22 cellular contexts compared by ENCODE assay signal in the genomic region with DNA sequence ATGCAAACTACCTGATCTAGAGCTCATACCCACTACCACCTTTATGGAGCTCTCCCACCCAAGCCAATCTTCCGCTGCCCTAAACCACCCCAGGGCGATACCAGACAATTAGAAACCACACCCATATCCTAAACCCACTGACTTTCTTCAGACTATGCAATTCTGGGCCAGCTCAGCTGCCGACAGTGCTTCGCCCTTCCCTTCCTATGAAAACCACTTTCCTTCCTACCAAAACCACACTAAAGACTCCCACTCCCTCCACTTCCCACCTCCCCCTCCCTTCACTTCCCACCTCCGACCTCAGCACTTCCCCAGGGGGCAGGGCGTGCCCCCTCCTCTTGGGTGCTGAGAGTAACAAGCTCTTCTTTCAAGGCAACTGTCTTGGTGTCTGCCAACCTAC. TPM values are rescaled to one million over a fixed set of nuclear protein-coding genes. Genes with fewer than 3 reads are reported as not detected.
A peak's percentile ranks its signal among the peaks of the same experiment; 100 is the strongest.
DNase-seq lines count a peak whose midpoint lies in the region; ATAC-seq and TF ChIP-seq lines count a peak whose summit lies in the region.
"Had no signal": no experiment of that assay in that cellular context is flagged by ENCODE, and none has a peak within 500 bp of the region (broad histone marks: within the 10 kb centered on the region; RNA-seq: fewer than 3 reads in every experiment).

No MANE protein-coding gene starts in this region.

- peak overlapping the region; percentile 72 for H3K27ac Mint-ChIP-seq in activated CD4-positive, alpha-beta memory T cell treated with anti-CD3 and anti-CD28 coated beads, Interleukin-2, amount 10 ng/mL, durations not matched to agents 7 days and 5 days
- H3K27ac Mint-ChIP-seq in activated CD4-positive, alpha-beta memory T cell treated with anti-CD3 and anti-CD28 coated beads for 36 hours, result no peak overlapping the region
- H3K27ac Mint-ChIP-seq in naive thymus-derived CD8-positive, alpha-beta T cell, result peak overlapping the region in 1 of 10 donors; percentile 23

- H3K27me3 ChIP-seq in DND-41 (ENCODE audit: insufficient read depth, low read length, poor library complexity) (no peaks in the 10 kb centered on the region), foreskin keratinocyte (no peaks in the 10 kb centered on the region), Karpas-422 (ENCODE audit: low read length) (no peaks in the 10 kb centered on the region)
- H3K27me3 ChIP-seq: ascending aorta, right atrium auricular region had no signal

- H3K9me3 Mint-ChIP-seq in activated CD4-positive, alpha-beta memory T cell treated with anti-CD3 and anti-CD28 coated beads, Interleukin-2, amount 10 ng/mL, durations not matched to agents 7 days and 5 days, result no peaks in the 10 kb centered on the region
- no peaks in the 10 kb centered on the region for H3K9me3 Mint-ChIP-seq in activated CD4-positive, alpha-beta memory T cell treated with anti-CD3 and anti-CD28 coated beads for 36 hours
- no peaks in the 10 kb centered on the region for H3K9me3 Mint-ChIP-seq in naive thymus-derived CD8-positive, alpha-beta T cell

- H3K27ac ChIP-seq in DND-41 (ENCODE audit: low read length) (no peak overlapping the region), foreskin keratinocyte (no peak overlapping the region), Karpas-422 (ENCODE audit: low read length) (no peak overlapping the region)
- H3K27ac ChIP-seq: A549, ascending aorta, gastrocnemius medialis, right atrium auricular region had no signal

- intact Hi-C loops in activated CD4-positive, alpha-beta memory T cell treated with anti-CD3 and anti-CD28 coated beads for 36 hours (cut with micrococcal nuclease), result no loop called here

- peaks cover 38% of the 10 kb centered on the region for H3K4me1 ChIP-seq in DND-41 (ENCODE audit: insufficient read depth, low read length)
- no peaks in the 10 kb centered on the region for H3K4me1 ChIP-seq in foreskin keratinocyte
- no peaks in the 10 kb centered on the region for H3K4me1 ChIP-seq in Karpas-422 (ENCODE audit: low read length)
- H3K4me1 ChIP-seq: A549, right atrium auricular region had no signal

- no peak overlapping the region for H2AFZ ChIP-seq in DND-41 (ENCODE audit: low read depth, low read length)
- no peak overlapping the region for H2AFZ ChIP-seq in Karpas-422 (ENCODE audit: low read length)

- peak overlapping the region; percentile 50 for H3K4me3 Mint-ChIP-seq in activated CD4-positive, alpha-beta memory T cell treated with anti-CD3 and anti-CD28 coated beads, Interleukin-2, amount 10 ng/mL, durations not matched to agents 7 days and 5 days
- H3K4me3 Mint-ChIP-seq in activated CD4-positive, alpha-beta memory T cell treated with anti-CD3 and anti-CD28 coated beads for 36 hours, result no peak overlapping the region
- peak overlapping the region in 8 of 10 donors; percentile 15 to 74 (median 32) for H3K4me3 Mint-ChIP-seq in naive thymus-derived CD8-positive, alpha-beta T cell

- POLR2A ChIA-PET in activated CD4-positive, alpha-beta memory T cell treated with anti-CD3 and anti-CD28 coated beads, Interleukin-2, amount 10 ng/mL, durations not matched to agents 7 days and 5 days (lab: Charles Lee), result interaction anchor here (0.6 to 1.9 kb wide), 10 partner anchors 11 to 193 kb away, joined by 3 to 9 read pairs (median 4); a partner anchor contains a TSS
- POLR2A ChIA-PET in activated CD4-positive, alpha-beta memory T cell treated with anti-CD3 and anti-CD28 coated beads for 36 hours (lab: Charles Lee), result no interaction called here
- POLR2A ChIA-PET in naive thymus-derived CD8-positive, alpha-beta T cell (lab: Charles Lee), result no interaction called here

- peaks cover 66% of the 10 kb centered on the region for H3K4me1 Mint-ChIP-seq in activated CD4-positive, alpha-beta memory T cell treated with anti-CD3 and anti-CD28 coated beads, Interleukin-2, amount 10 ng/mL, durations not matched to agents 7 days and 5 days
- H3K4me1 Mint-ChIP-seq in activated CD4-positive, alpha-beta memory T cell treated with anti-CD3 and anti-CD28 coated beads for 36 hours (ENCODE audit: low read depth), result peaks cover 21% of the 10 kb centered on the region
- H3K4me1 Mint-ChIP-seq in naive thymus-derived CD8-positive, alpha-beta T cell, result peaks cover 11 to 21% (median 18%) of the 10 kb centered on the region in 4 donors

- no peaks in the 10 kb centered on the region for H3K9me2 ChIP-seq in Karpas-422 (replicated peaks; ENCODE audit: insufficient read depth, low read length)

- H3K9ac ChIP-seq in DND-41 (ENCODE audit: low read depth, low read length), result no peak overlapping the region
- no peak overlapping the region for H3K9ac ChIP-seq in Karpas-422 (ENCODE audit: low read length)

- H3K36me3 ChIP-seq in DND-41 (ENCODE audit: insufficient read depth, low read length) (no peaks in the 10 kb centered on the region), Karpas-422 (ENCODE audit: insufficient read depth, low read length) (no peaks in the 10 kb centered on the region)
- H3K36me3 ChIP-seq: ascending aorta, gastrocnemius medialis, right atrium auricular region had no signal

- H3K36me3 Mint-ChIP-seq in activated CD4-positive, alpha-beta memory T cell treated with anti-CD3 and anti-CD28 coated beads, Interleukin-2, amount 10 ng/mL, durations not matched to agents 7 days and 5 days (ENCODE audit: low read depth), result peaks cover 16% of the 10 kb centered on the region
- no peaks in the 10 kb centered on the region for H3K36me3 Mint-ChIP-seq in activated CD4-positive, alpha-beta memory T cell treated with anti-CD3 and anti-CD28 coated beads for 36 hours
- no peaks in the 10 kb centered on the region for H3K36me3 Mint-ChIP-seq in naive thymus-derived CD8-positive, alpha-beta T cell

- DNase-seq in activated CD4-positive, alpha-beta memory T cell treated with anti-CD3 and anti-CD28 coated beads, Interleukin-2, amount 10 ng/mL, durations not matched to agents 7 days and 5 days, result peak; percentile 42
- DNase-seq in activated CD4-positive, alpha-beta memory T cell treated with anti-CD3 and anti-CD28 coated beads for 36 hours, result no peak
- peak; percentile 88 for DNase-seq in DND-41
- DNase-seq in OCI-M1 (lab: John Stamatoyannopoulos, UW), result peak; percentile 17
- peak in 1 of 10 donors; percentile 17 for DNase-seq in naive thymus-derived CD8-positive, alpha-beta T cell
- DNase-seq in RPMI8226, result no peak
- no peak for DNase-seq in foreskin keratinocyte
- no peak for DNase-seq in Karpas-422
- DNase-seq: activated CD4-positive, CD25-positive, alpha-beta regulatory T cell; activated gamma-delta T cell treated with Interleukin-2 at 50 U/mL for 16 hours; cerebellar nuclear complex; DMS 273 treated with DMSO at 0.1 percent for 48 hours; erythroblast; gastrocnemius medialis had no signal

- H3K27me3 Mint-ChIP-seq in activated CD4-positive, alpha-beta memory T cell treated with anti-CD3 and anti-CD28 coated beads, Interleukin-2, amount 10 ng/mL, durations not matched to agents 7 days and 5 days, result peaks cover 15% of the 10 kb centered on the region
- peaks cover 26% of the 10 kb centered on the region for H3K27me3 Mint-ChIP-seq in activated CD4-positive, alpha-beta memory T cell treated with anti-CD3 and anti-CD28 coated beads for 36 hours
- peaks cover 7 to 65% (median 22%) of the 10 kb centered on the region in 5 donors for H3K27me3 Mint-ChIP-seq in naive thymus-derived CD8-positive, alpha-beta T cell

- H3K79me2 ChIP-seq in DND-41 (ENCODE audit: insufficient read depth, low read length), result no peaks in the 10 kb centered on the region
- H3K79me2 ChIP-seq in Karpas-422 (ENCODE audit: low read length), result no peaks in the 10 kb centered on the region

- H3K9me3 ChIP-seq in DND-41 (ENCODE audit: insufficient read depth, low read length, severe bottlenecking), result no peaks in the 10 kb centered on the region
- no peaks in the 10 kb centered on the region for H3K9me3 ChIP-seq in Karpas-422 (ENCODE audit: low read length)
- H3K9me3 ChIP-seq: A549, ascending aorta, gastrocnemius medialis, right atrium auricular region had no signal

- H3K4me3 ChIP-seq in DND-41 (ENCODE audit: low read depth in 1 of 2, low read length in 2 of 2) (no peak overlapping the region), Karpas-422 (ENCODE audit: low read length) (no peak overlapping the region)
- H3K4me3 ChIP-seq: A549, ascending aorta, gastrocnemius medialis, lung, right atrium auricular region had no signal

- CTCF ChIA-PET in activated CD4-positive, alpha-beta memory T cell treated with anti-CD3 and anti-CD28 coated beads, Interleukin-2, amount 10 ng/mL, durations not matched to agents 7 days and 5 days (lab: Charles Lee), result interaction anchor here (0.8 to 2.1 kb wide), 6 partner anchors 10 to 114 kb away, joined by 3 to 6 read pairs (median 4); no protein-coding TSS in a partner anchor
- CTCF ChIA-PET in activated CD4-positive, alpha-beta memory T cell treated with anti-CD3 and anti-CD28 coated beads for 36 hours (lab: Charles Lee), result interaction anchor here (1.1 kb wide), 1 partner anchor 27 kb away, joined by 3 read pairs; no protein-coding TSS in a partner anchor

- TF ChIP-seq CTCF in DND-41 (IDR thresholded peaks at IDR 0.05; ENCODE audit: borderline replicate concordance, extremely low read depth, low read length, poor library complexity, severe bottlenecking), result no peak
- TF ChIP-seq CTCF in foreskin keratinocyte (conservative IDR thresholded peaks at IDR 0.05), result no peak

- H4K20me1 ChIP-seq in DND-41 (ENCODE audit: insufficient read depth, low read length) (peaks cover 7% of the 10 kb centered on the region), Karpas-422 (ENCODE audit: insufficient read depth, low read depth, low read length) (no peaks in the 10 kb centered on the region)

- H3K4me2 ChIP-seq in DND-41 (ENCODE audit: insufficient read depth, low read length), result no peak overlapping the region
- H3K4me2 ChIP-seq in Karpas-422 (ENCODE audit: low read depth, low read length, poor library complexity, severe bottlenecking), result no peak overlapping the region
- H3K4me2 ChIP-seq: A549 had no signal

- ATAC-seq in DND-41 (ENCODE audit: insufficient read depth, low read depth), result peak; percentile 87
- no peak for ATAC-seq in naive thymus-derived CD8-positive, alpha-beta T cell
- ATAC-seq in foreskin keratinocyte, result no peak
- ATAC-seq: A549, gastrocnemius medialis had no signal

RNA-seq across cellular contexts. Expression of a gene that starts 25.1 kb away (rescaled TPM):
- 10 to 100 TPM; 10.5 to 11.0 TPM for total RNA-seq in activated CD4-positive, alpha-beta memory T cell treated with anti-CD3 and anti-CD28 coated beads, Interleukin-2, amount 10 ng/mL, durations not matched to agents 7 days and 5 days
- under 1 TPM; 0.22 to 0.24 TPM for total RNA-seq in activated CD4-positive, alpha-beta memory T cell treated with anti-CD3 and anti-CD28 coated beads for 36 hours
- total RNA-seq in naive thymus-derived CD8-positive, alpha-beta T cell, result under 1 TPM in 1 of 2 experiments, not detected in 1; 0.05 TPM
- polyA plus RNA-seq in naive thymus-derived CD8-positive, alpha-beta T cell, result not detected
- total RNA-seq in foreskin keratinocyte, result 0.03 and 0.07 TPM in 2 replicates
- 0.03 and 0.09 TPM in 2 replicates for polyA plus RNA-seq in foreskin keratinocyte
- not detected in 2 replicates for total RNA-seq in Karpas-422 (2014; rRNA removed; shearing (Covaris generic); ENCODE audit: low replicate concordance)
- total RNA-seq: G401, M059J, osteoblast had no signal
- polyA plus RNA-seq: A549, BJ had no signal

RNA-seq across cellular contexts. Expression of a gene that starts 55.2 kb away (rescaled TPM):
- 1 to 10 TPM; 2.1 to 2.5 TPM for total RNA-seq in activated CD4-positive, alpha-beta memory T cell treated with anti-CD3 and anti-CD28 coated beads, Interleukin-2, amount 10 ng/mL, durations not matched to agents 7 days and 5 days
- 1 to 10 TPM; 3.8 to 4.1 TPM for total RNA-seq in activated CD4-positive, alpha-beta memory T cell treated with anti-CD3 and anti-CD28 coated beads for 36 hours
- total RNA-seq in naive thymus-derived CD8-positive, alpha-beta T cell, result 1 to 10 TPM; 1.5 to 2.1 TPM
- under 1 TPM; 0.53 to 0.89 (median 0.55) TPM for polyA plus RNA-seq in naive thymus-derived CD8-positive, alpha-beta T cell
- total RNA-seq in foreskin keratinocyte, result 0.75 and 1.4 TPM in 2 replicates
- 0.68 and 1.1 TPM in 2 replicates for polyA plus RNA-seq in foreskin keratinocyte
- not detected in 2 replicates for total RNA-seq in Karpas-422 (2014; rRNA removed; shearing (Covaris generic); ENCODE audit: low replicate concordance)
- total RNA-seq: M059J had no signal

Comparison
In these comparisons a context has a peak if more than half of its experiments do, and no peak if none do; other contexts are left out.
1. DNase-seq: peak in activated CD4-positive, alpha-beta memory T cell treated with anti-CD3 and anti-CD28 coated beads, Interleukin-2, amount 10 ng/mL, durations not matched to agents 7 days and 5 days (single experiment), DND-41 (single experiment) and OCI-M1 (single experiment); none in activated CD4-positive, alpha-beta memory T cell treated with anti-CD3 and anti-CD28 coated beads for 36 hours (single experiment), RPMI8226 (single experiment), foreskin keratinocyte (0 of 2) and Karpas-422 (single experiment).
2. RNA of a gene that starts 25.1 kb away (total RNA-seq): 10.5 to 11.0 TPM in activated CD4-positive, alpha-beta memory T cell treated with anti-CD3 and anti-CD28 coated beads, Interleukin-2, amount 10 ng/mL, durations not matched to agents 7 days and 5 days; 0.22 to 0.24 TPM in activated CD4-positive, alpha-beta memory T cell treated with anti-CD3 and anti-CD28 coated beads for 36 hours, 0.05 TPM in naive thymus-derived CD8-positive, alpha-beta T cell, 0.03 to 0.07 TPM in foreskin keratinocyte and not detected in Karpas-422; every median in the first group is over 4 times any median in the second.